In the genomic region with DNA sequence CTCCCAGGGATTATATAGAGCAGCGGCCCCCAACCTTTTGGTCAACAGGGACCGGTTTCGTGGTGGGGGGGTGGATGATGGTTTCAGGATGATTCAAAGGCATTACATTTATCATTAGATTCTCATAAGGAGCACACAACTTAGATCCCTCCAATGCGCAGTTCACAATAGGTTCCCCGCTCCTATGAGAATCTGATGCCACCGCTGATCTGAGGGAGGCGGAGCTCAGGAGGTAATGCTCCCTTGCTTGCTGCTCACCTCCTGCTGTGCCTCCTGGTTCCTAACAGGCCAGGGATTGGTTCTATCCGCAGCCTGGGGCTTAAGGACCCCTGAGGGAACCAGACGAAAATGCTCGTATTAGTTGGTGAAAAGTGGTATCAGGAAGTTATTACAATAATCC, we compare ENCODE assay signal across 9 cellular contexts. TPM values are rescaled to one million over a fixed set of nuclear protein-coding genes. Genes with fewer than 3 reads are reported as not detected.
DNase-seq lines count a peak whose midpoint lies in the region; ATAC-seq, FAIRE-seq and TF ChIP-seq lines count a peak whose summit lies in the region.
"Had no signal": no experiment of that assay in that cellular context is flagged by ENCODE, and none has a peak within 500 bp of the region (broad histone marks: within the 10 kb centered on the region; RNA-seq: fewer than 3 reads in every experiment).

No MANE protein-coding gene starts in this region.

- TF ChIP-seq CTCF in DOHH2 (IDR thresholded peaks at IDR 0.05; ENCODE audit: low read depth, low read length, poor library complexity, severe bottlenecking) (no peak), GM12878 (IDR thresholded peaks at IDR 0.05 in 2 of 3, conservative IDR thresholded peaks at IDR 0.05 in 1 of 3; ENCODE audit: control insufficient read depth in 2 of 3, extremely low read depth in 1 of 3, insufficient read depth in 1 of 3, low read depth in 3 of 3, low read length in 3 of 3) (no peak), chondrocyte (IDR thresholded peaks at IDR 0.05) (no peak)

- POLR2A ChIA-PET in GM12878 (lab: Charles Lee): interaction anchor here (1.2 to 3.6 kb wide), 5 partner anchors 12 to 49 kb away, joined by 3 to 19 read pairs (median 5); no protein-coding TSS in a partner anchor

- RAD21 ChIA-PET in GM12878 (lab: Charles Lee; ENCODE audit: unreplicated experiment): interaction anchor here (1.4 kb wide), 1 partner anchor 20 kb away, joined by 6 read pairs; no protein-coding TSS in a partner anchor

- no peak for TF ChIP-seq RAD21 in GM12878 (IDR thresholded peaks at IDR 0.05; ENCODE audit: insufficient read depth, low read depth, low read length)

- H2AFZ ChIP-seq in GM12878 (ENCODE audit: control insufficient read depth, low read depth, low read length): peak overlapping the region; percentile 93

- intact Hi-C loops in GM12878 (cut with micrococcal nuclease; ENCODE audit: unreplicated experiment): no loop called here

- peaks cover 27% of the 10 kb centered on the region for H3K4me1 Mint-ChIP-seq in chondrocyte (ENCODE audit: low read depth)

- H3K9me3 Mint-ChIP-seq in chondrocyte (ENCODE audit: low read depth): no peaks in the 10 kb centered on the region

- no peak overlapping the region for H3K4me3 Mint-ChIP-seq in chondrocyte (ENCODE audit: unreplicated experiment)
- H3K4me3 Mint-ChIP-seq: T-helper 1 cell treated with Interleukin-12 subunit alpha and Interleukin-12 subunit beta and Interleukin-4 antibody, amounts not matched to agents 30 μg/mL and 1 μg/mL, for 36 hours had no signal

- no peaks in the 10 kb centered on the region for H3F3A ChIP-seq in DOHH2 (ENCODE audit: control insufficient read depth, insufficient read depth)

- DNase-seq in MV-4-11 (lab: John Stamatoyannopoulos, UW) (peak; percentile 45), GM12878 (ENCODE audit: low read depth, low spot score) (no peak), kidney glomerular epithelial cell (lab: John Stamatoyannopoulos, UW) (peak; percentile 46), chondrocyte (ENCODE audit: low spot score) (no peak)
- DNase-seq in stimulated activated CD4-positive, alpha-beta T cell treated with anti-CD3 and anti-CD28 coated beads, Interleukin-4, amount 100 ng/mL, for 24 hours: peak; percentile 51

- H3K36me3 ChIP-seq in DOHH2 (ENCODE audit: control insufficient read depth, low read length): peaks cover 56% of the 10 kb centered on the region
- peaks cover 0 to 3% of the 10 kb centered on the region in 2 experiments; a peak in 1 of 4 replicates for H3K36me3 ChIP-seq in GM12878 (ENCODE audit: control insufficient read depth in 2 of 2, insufficient read depth in 2 of 2, low read length in 1 of 2)

- peak overlapping the region; percentile 85 for H3K9ac ChIP-seq in GM12878 (ENCODE audit: control insufficient read depth, insufficient read depth, low read length)

- 0% methylated on average over 10 of the region's 10 CpGs for WGBS in GM12878 (ENCODE audit: insufficient coverage, insufficient replicate concordance, low lambda C conversion rate, missing lambda C conversion rate)

- H3K36me3 Mint-ChIP-seq in chondrocyte (ENCODE audit: low read depth): peaks cover 6% of the 10 kb centered on the region

- no peaks in the 10 kb centered on the region for H3K27me3 Mint-ChIP-seq in chondrocyte (ENCODE audit: low read depth)

- SMC1A ChIA-PET in GM12878 (lab: Charles Lee; ENCODE audit: uncharacterized antibody, unreplicated experiment): interaction anchor here (0.7 to 1.6 kb wide), 5 partner anchors 10 to 23 kb away, joined by 3 to 6 read pairs (median 4); no protein-coding TSS in a partner anchor

- H4K20me1 ChIP-seq in DOHH2 (ENCODE audit: control insufficient read depth, insufficient read depth, low read depth, low read length) (no peaks in the 10 kb centered on the region), GM12878 (ENCODE audit: control insufficient read depth, insufficient read depth) (no peaks in the 10 kb centered on the region)

- H3K9me3 ChIP-seq in DOHH2 (ENCODE audit: control insufficient read depth, insufficient read depth, low read length) (peaks cover 42% of the 10 kb centered on the region), GM12878 (replicated peaks; ENCODE audit: control insufficient read depth, insufficient read depth, low read length) (peaks cover 14% of the 10 kb centered on the region)

- no peaks in the 10 kb centered on the region for H3K9me2 ChIP-seq in DOHH2 (replicated peaks; ENCODE audit: control insufficient read depth, low read length)

- H3K4me1 ChIP-seq in DOHH2 (ENCODE audit: control insufficient read depth, low read length): peaks cover 29% of the 10 kb centered on the region
- peaks cover 2% of the 10 kb centered on the region for H3K4me1 ChIP-seq in GM12878 (ENCODE audit: control insufficient read depth, insufficient read depth, low read length)

- TF ChIP-seq EP300 in GM12878 (IDR thresholded peaks at IDR 0.05; ENCODE audit: borderline replicate concordance in 1 of 2, control insufficient read depth in 1 of 2, low read depth in 2 of 2, low read length in 2 of 2): no peak

- no TSS peak for BruUV-seq in GM12878 (replicated peaks; lab: Mats Ljungman, UMichigan)

- no peak overlapping the region for H3K27ac Mint-ChIP-seq in chondrocyte (ENCODE audit: unreplicated experiment)
- H3K27ac Mint-ChIP-seq: T-helper 1 cell treated with Interleukin-12 subunit alpha and Interleukin-12 subunit beta and Interleukin-4 antibody, amounts not matched to agents 30 μg/mL and 1 μg/mL, for 36 hours had no signal

- FAIRE-seq in GM12878 (lab: Jason Lieb, UNC): peak; percentile 79

- peak overlapping the region; percentile 89 for H3K4me2 ChIP-seq in DOHH2 (ENCODE audit: low read length)
- H3K4me2 ChIP-seq in GM12878 (ENCODE audit: control insufficient read depth, insufficient read depth): peak overlapping the region; percentile 88

- peak; percentile 45 for ATAC-seq in GM12878
- no peak for ATAC-seq in GM18498 (IDR thresholded peaks at IDR 0.05; ENCODE audit: unreplicated experiment)

- H3K27me3 ChIP-seq in DOHH2 (ENCODE audit: control insufficient read depth, low read length) (no peaks in the 10 kb centered on the region), GM12878 (replicated peaks in 1 of 2; ENCODE audit: control insufficient read depth in 2 of 2, insufficient read depth in 2 of 2, low read length in 1 of 2) (no peaks in the 10 kb centered on the region)

- TF ChIP-seq POLR2A in Raji (IDR thresholded peaks at IDR 0.05; ENCODE audit: insufficient read depth, low read depth, low read length) (peak; percentile 49), GM12878 (IDR thresholded peaks at IDR 0.05; ENCODE audit: low read depth, low read length) (peak; percentile 48; the same call in 1 of the 2 replicates)

- in situ Hi-C loops in GM12878 (cut with MboI): no loop called here

- peak overlapping the region; percentile 85 for H3K27ac ChIP-seq in DOHH2 (ENCODE audit: low read depth, low read length)
- peak overlapping the region; percentile 79 for H3K27ac ChIP-seq in GM12878 (ENCODE audit: control insufficient read depth, insufficient read depth)

- H3K79me2 ChIP-seq in DOHH2 (ENCODE audit: control insufficient read depth, low read length) (peaks cover 77% of the 10 kb centered on the region), GM12878 (ENCODE audit: control insufficient read depth, insufficient read depth, low read length) (peaks cover 31% of the 10 kb centered on the region)

- H3K4me3 ChIP-seq in DOHH2 (ENCODE audit: low read length): peak overlapping the region; percentile 94
- H3K4me3 ChIP-seq in GM12878: peak overlapping the region; percentile 74

- CTCF ChIA-PET in GM12878 (lab: Yijun Ruan, JAX): interaction anchor here (0.8 to 4.3 kb wide), 5 partner anchors 11 to 63 kb away, joined by 3 to 30 read pairs (median 4); no protein-coding TSS in a partner anchor

TF ChIP-seq in GM12878, 131 proteins besides CTCF, POLR2A, EP300 and RAD21:
- no peak for TF ChIP-seq FOS (IDR thresholded peaks at IDR 0.05; ENCODE audit: borderline replicate concordance, extremely low read depth, insufficient read length)
- TF ChIP-seq SMAD5 (IDR thresholded peaks at IDR 0.05; ENCODE audit: low read depth): peak; percentile 50; the same call in 1 of the 2 replicates
- TF ChIP-seq CBFB (IDR thresholded peaks at IDR 0.05; ENCODE audit: low read depth): peak; percentile 23; the same call in 1 of the 2 replicates
- TF ChIP-seq YBX1 (IDR thresholded peaks at IDR 0.05): no peak
- peak; percentile 21; the same call in 1 of the 2 replicates for TF ChIP-seq EED (IDR thresholded peaks at IDR 0.05; ENCODE audit: low read depth)
- TF ChIP-seq RUNX3 (IDR thresholded peaks at IDR 0.05; ENCODE audit: low read length): peak; percentile 23; the same call in 1 of the 2 replicates
TF ChIP-seq in GM12878: peak in this region for 4.

RNA-seq across cellular contexts. Expression of gene HACD2, which starts 1.3 kb away (rescaled TPM):
- 27.6 and 29.8 TPM in 2 replicates for total RNA-seq in GM12878 (2013; cell fraction: nucleolus; rRNA removed)
- total RNA-seq in GM12878 (2014; rRNA removed) (19.3 and 22.6 TPM in 2 replicates), GM12878 (2014; rRNA removed; fragmentation: Illumina TruSeq; extraction: Trizol) (19.0 and 19.8 TPM in 2 replicates), GM12878 (2021) (20.4 and 21.5 TPM in 2 replicates), chondrocyte (78.4 to 106 TPM (median 79.0 TPM) in 3 replicates)
- 6.3 TPM for polyA plus RNA-seq in GM12878 (2011; ENCODE audit: low read depth)
- polyA plus RNA-seq in GM12878 (2011; rRNA removed) (30.0 and 38.5 TPM in 2 replicates), GM12878 (2014; fragmentation: Illumina TruSeq; extraction: Trizol) (26.4 and 33.0 TPM in 2 replicates), GM12878 (2014; fragmentation: Nextera tagmentation; extraction: Ambion mirVana) (1 to 10 TPM; 9.1 to 9.6 TPM), GM12878 (2014; rRNA removed) (15.2 and 17.4 TPM in 2 replicates), GM12878 (2016; fragmentation: Nextera tagmentation; extraction: Ambion mirVana) (10 to 100 TPM; 17.7 to 18.6 TPM)
- 14.9 and 15.2 TPM in 2 replicates for polyA plus RNA-seq in GM12878 (2011; cell fraction: cytosol; rRNA removed)
- 11.8 and 12.6 TPM in 2 replicates for polyA plus RNA-seq in GM12878 (2011; cell fraction: nucleus; rRNA removed)
- 8.4 and 8.9 TPM in 2 replicates for polyA plus RNA-seq in GM12878 (2012)
- 30.1 and 58.3 TPM in 2 replicates for polyA minus RNA-seq in GM12878 (2011; rRNA and poly(A)+ RNA removed)
- polyA minus RNA-seq in GM12878 (2011; cell fraction: cytosol; rRNA and poly(A)+ RNA removed): 10.6 and 13.0 TPM in 2 replicates
- polyA minus RNA-seq in GM12878 (2011; cell fraction: nucleus; rRNA and poly(A)+ RNA removed): 7.6 and 14.9 TPM in 2 replicates

Comparison
In these comparisons a context has a peak if more than half of its experiments do, and no peak if none do; other contexts are left out.
1. DNase-seq: peak in MV-4-11 (single experiment), kidney glomerular epithelial cell (single experiment) and stimulated activated CD4-positive, alpha-beta T cell treated with anti-CD3 and anti-CD28 coated beads, Interleukin-4, amount 100 ng/mL, for 24 hours (single experiment); none in GM12878 (single experiment) and chondrocyte (single experiment).